Comparison of ENCODE assay signal across 26 cellular contexts in genomic region chr3:95789111-95789510, GRCh38.
"Had no signal": no experiment of that assay in that cellular context is flagged by ENCODE, and none has a peak within 500 bp of the region (broad histone marks: within the 10 kb centered on the region; RNA-seq: fewer than 3 reads in every experiment).

No MANE protein-coding gene starts in this region.

- H3K4me1 ChIP-seq: stomach, suprapubic skin, testis, thyroid gland, tibial artery, transverse colon, upper lobe of left lung, upper lobe of right lung, uterus, vagina had no signal

- H3K36me3 ChIP-seq: stomach, suprapubic skin, thoracic aorta, thyroid gland, tibial artery, transverse colon, upper lobe of left lung, upper lobe of right lung, uterus, vagina had no signal

- ATAC-seq: stimulated activated effector memory CD8-positive, alpha-beta T cell treated with anti-CD3 and anti-CD28 coated beads, Interleukin-12 subunit alpha, Interleukin-12 subunit beta, amount 100 ng/mL, for 72 hours; stimulated activated memory B cell treated with anti-CD40 and anti-IgM and Interleukin-4, amounts not matched to agents 10 μg/mL and 1 μg/mL and 100 μg/mL, for 72 hours; stimulated activated naive B cell treated with anti-CD40 and anti-IgM and Interleukin-4, amounts not matched to agents 10 μg/mL and 1 μg/mL and 100 μg/mL, for 72 hours; stimulated activated naive CD8-positive, alpha-beta T cell treated with anti-CD3 and anti-CD28 coated beads, Interleukin-15, amount 100 ng/mL, for 72 hours; stimulated activated naive CD8-positive, alpha-beta T cell treated with anti-CD3 and anti-CD28 coated beads, Interleukin-15, Interleukin-2, amounts not matched to agents 100 U/mL and 50 U/mL, for 24 hours; upper lobe of right lung had no signal

- H3K9me3 ChIP-seq: stomach, suprapubic skin, testis, thoracic aorta, thyroid gland, tibial artery, transverse colon, upper lobe of left lung, upper lobe of right lung, uterus, vagina had no signal

- H3K4me3 ChIP-seq: stomach, suprapubic skin, testis, thoracic aorta, thyroid gland, tibial artery, transverse colon, upper lobe of left lung, upper lobe of right lung, uterus, vagina had no signal

- H3K27ac ChIP-seq: stomach, suprapubic skin, testis, thoracic aorta, thyroid gland, tibial artery, transverse colon, upper lobe of left lung, upper lobe of right lung, uterus, vagina had no signal

- H3K27me3 ChIP-seq: stomach, suprapubic skin, testis, thyroid gland, tibial artery, transverse colon, upper lobe of left lung, upper lobe of right lung, uterus, vagina had no signal

- DNase-seq: stimulated activated CD4-positive, alpha-beta T cell treated with anti-CD3 and anti-CD28 coated beads, Interleukin-2, amount 100 ng/mL, for 24 hours; stimulated activated CD4-positive, alpha-beta T cell treated with anti-CD3 and anti-CD28 coated beads, Interleukin-2, amount 100 ng/mL, for 48 hours; stimulated activated CD4-positive, alpha-beta T cell treated with anti-CD3 and anti-CD28 coated beads, Interleukin-4, amount 100 ng/mL, for 1 hour; stimulated activated CD4-positive, alpha-beta T cell treated with anti-CD3 and anti-CD28 coated beads, Interleukin-4, amount 100 ng/mL, for 24 hours; stimulated activated CD4-positive, alpha-beta T cell treated with anti-CD3 and anti-CD28 coated beads, Interleukin-4, amount 100 ng/mL, for 4 hours; stimulated activated CD8-positive, alpha-beta memory T cell treated with anti-CD3 and anti-CD28 coated beads, Interleukin-4, amount 100 ng/mL, for 48 hours; stimulated activated naive B cell treated with anti-CD40 and anti-IgM and Interleukin-4, amounts not matched to agents 10 μg/mL and 1 μg/mL and 100 μg/mL, for 72 hours; stimulated activated naive CD4-positive, alpha-beta T cell; stimulated activated naive CD4-positive, alpha-beta T cell treated with Interleukin-2 at 50 U/mL for 16 hours; stimulated activated naive CD8-positive, alpha-beta T cell treated with anti-CD3 and anti-CD28 coated beads, Interleukin-15, amount 100 ng/mL, for 72 hours; stimulated activated naive CD8-positive, alpha-beta T cell treated with anti-CD3 and anti-CD28 coated beads, Interleukin-15, Interleukin-2, amounts not matched to agents 100 U/mL and 50 U/mL, for 24 hours; stomach; substantia nigra; testis; thyroid gland; tibial artery; transverse colon; trophoblast cell; upper lobe of left lung; upper lobe of right lung; uterus had no signal
